Comparison of ENCODE assay signal across 8 cellular contexts in the genomic region with DNA sequence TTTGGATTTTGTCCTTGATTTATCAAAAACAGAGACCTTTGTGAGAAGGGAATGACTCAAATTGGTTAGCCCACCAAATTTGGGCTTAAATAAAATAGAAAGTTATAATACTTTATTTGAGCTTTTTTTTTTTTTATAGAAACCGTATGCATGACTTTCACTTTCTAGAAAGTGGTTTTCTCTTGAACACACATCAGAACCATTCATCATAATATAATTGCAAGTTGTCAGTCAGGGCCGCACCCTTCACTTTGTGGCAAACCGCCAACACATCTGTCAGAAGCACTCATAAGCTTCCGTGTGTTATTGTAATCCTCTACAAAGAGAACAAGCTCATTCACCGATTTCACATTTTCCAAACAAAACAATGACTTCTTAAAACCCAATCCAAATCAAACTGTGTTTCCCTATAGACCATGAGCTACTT.
DNase-seq lines count a peak whose midpoint lies in the region; ATAC-seq and TF ChIP-seq lines count a peak whose summit lies in the region.

No MANE protein-coding gene starts in this region.

- H3K4me1 ChIP-seq in RWPE2 (ENCODE audit: insufficient read depth, poor library complexity, severe bottlenecking): peaks cover 12% of the 10 kb centered on the region

- peak; percentile 6 for DNase-seq in GM12865 (ENCODE audit: low read depth)
- DNase-seq in NCI-H1417 (lab: John Stamatoyannopoulos, UW): peak; percentile 89 to 99 (median 98)
- DNase-seq in RWPE2 (ENCODE audit: low spot score): peak; percentile 71
- peak; percentile 45 to 64 (median 49) for DNase-seq in immature natural killer cell
- no peak for DNase-seq in SKM-1 treated with dmso at 0.1 percent for 144 hours (lab: John Stamatoyannopoulos, UW; ENCODE audit: unreplicated experiment)
- DNase-seq in germinal center (ENCODE audit: low spot score): no peak

- peak overlapping the region in 1 of 6 donors; percentile 45 for H3K27ac Mint-ChIP-seq in immature natural killer cell

- H3K27ac ChIP-seq in RWPE2 (ENCODE audit: poor library complexity, severe bottlenecking): no peak overlapping the region

- peaks cover 0 to 2% (median 0%) of the 10 kb centered on the region in 3 donors for H3K27me3 Mint-ChIP-seq in immature natural killer cell (ENCODE audit: low read depth in 3 of 3)

- TF ChIP-seq CTCF in GM12865 (IDR thresholded peaks at IDR 0.05; ENCODE audit: insufficient read depth, low read depth, low read length, missing control alignments) (no peak), RWPE2 (IDR thresholded peaks at IDR 0.05; ENCODE audit: poor library complexity, severe bottlenecking) (no peak)

- no peaks in the 10 kb centered on the region for H3K36me3 ChIP-seq in RWPE2 (ENCODE audit: low read depth)

- H3K9me3 ChIP-seq in RWPE2 (ENCODE audit: severe bottlenecking): no peaks in the 10 kb centered on the region

- ATAC-seq in RWPE2 (ENCODE audit: low read depth) (peak; percentile 85), GM21576 (IDR thresholded peaks at IDR 0.05; ENCODE audit: unreplicated experiment) (no peak), GM21737 (IDR thresholded peaks at IDR 0.05; ENCODE audit: unreplicated experiment) (no peak)

- H3K4me3 Mint-ChIP-seq in immature natural killer cell: peak overlapping the region in 2 of 5 donors; percentile 16 to 35

- peaks cover 2 to 11% of the 10 kb centered on the region in 2 donors for H3K4me1 Mint-ChIP-seq in immature natural killer cell

- no peaks in the 10 kb centered on the region for H3K27me3 ChIP-seq in RWPE2 (ENCODE audit: insufficient read depth, poor library complexity, severe bottlenecking)

- H3K9me3 Mint-ChIP-seq in immature natural killer cell: peaks cover 0 to 11% (median under 1%) of the 10 kb centered on the region in 6 donors

- H3K4me3 ChIP-seq in GM12865 (ENCODE audit: low read depth, low read length): no peak overlapping the region
- no peak overlapping the region for H3K4me3 ChIP-seq in RWPE2 (ENCODE audit: severe bottlenecking)

- no peaks in the 10 kb centered on the region for H3K36me3 Mint-ChIP-seq in immature natural killer cell

Comparison
In these comparisons a context has a peak if more than half of its experiments do, and no peak if none do; other contexts are left out.
1. DNase-seq: peak in GM12865 (single experiment), NCI-H1417 (3 of 3), RWPE2 (single experiment) and immature natural killer cell (3 of 3); none in SKM-1 treated with dmso at 0.1 percent for 144 hours (single experiment) and germinal center (single experiment).